8 cellular contexts compared by ENCODE assay signal in genomic region chr17:6473128-6473767, GRCh38. TPM values are rescaled to one million over a fixed set of nuclear protein-coding genes. Genes with fewer than 3 reads are reported as not detected.
DNase-seq lines count a peak whose midpoint lies in the region; ATAC-seq, FAIRE-seq and TF ChIP-seq lines count a peak whose summit lies in the region.

No MANE protein-coding gene starts in this region.

- H3K4me1 ChIP-seq in osteoblast (ENCODE audit: insufficient read depth, low read length) (peaks cover 11% of the 10 kb centered on the region), tibial artery (no peaks in the 10 kb centered on the region)

- no peaks in the 10 kb centered on the region for H3K9me3 Mint-ChIP-seq in CD4-positive, alpha-beta T cell

- no peak overlapping the region for H3K27ac ChIP-seq in CD4-positive, alpha-beta T cell (ENCODE audit: low read depth, low read length)
- H3K27ac ChIP-seq in RWPE1 (peak overlapping the region; percentile 81), osteoblast (ENCODE audit: low read depth, low read length) (no peak overlapping the region), tibial artery (no peak overlapping the region)

- H2AFZ ChIP-seq in osteoblast (ENCODE audit: low read length) = no peak overlapping the region

- H4K20me1 ChIP-seq in osteoblast (ENCODE audit: insufficient read depth, low read length) = no peaks in the 10 kb centered on the region

- no peaks in the 10 kb centered on the region for H3K27me3 ChIP-seq in CD4-positive, alpha-beta T cell (ENCODE audit: control insufficient read depth, insufficient read depth, low read length)
- no peaks in the 10 kb centered on the region for H3K27me3 ChIP-seq in osteoblast (ENCODE audit: insufficient read depth, low read length)
- no peaks in the 10 kb centered on the region for H3K27me3 ChIP-seq in tibial artery

- no peaks in the 10 kb centered on the region for H3K27me3 Mint-ChIP-seq in CD4-positive, alpha-beta T cell

- no peak overlapping the region for H3K4me3 Mint-ChIP-seq in CD4-positive, alpha-beta T cell

- ATAC-seq in CD4-positive, alpha-beta T cell (ENCODE audit: poor library complexity) = peak; percentile 71

- H3K4me3 ChIP-seq in osteoblast (ENCODE audit: insufficient read depth, low read length) (no peak overlapping the region), tibial artery (no peak overlapping the region)

- no peaks in the 10 kb centered on the region for H3K36me3 Mint-ChIP-seq in CD4-positive, alpha-beta T cell (ENCODE audit: low read depth)

- H3K79me2 ChIP-seq in osteoblast (ENCODE audit: insufficient read depth, low read length) = no peaks in the 10 kb centered on the region

- H3K9me3 ChIP-seq in CD4-positive, alpha-beta T cell (ENCODE audit: control insufficient read depth, low read length) = no peaks in the 10 kb centered on the region
- H3K9me3 ChIP-seq in osteoblast (ENCODE audit: low read depth, low read length) (no peaks in the 10 kb centered on the region), tibial artery (no peaks in the 10 kb centered on the region)

- FAIRE-seq in frontal cortex (lab: Jason Lieb, UNC) = no peak

- no peaks in the 10 kb centered on the region for H3K4me1 Mint-ChIP-seq in CD4-positive, alpha-beta T cell (ENCODE audit: low read depth)

- H3K27ac Mint-ChIP-seq in CD4-positive, alpha-beta T cell = no peak overlapping the region

- POLR2A ChIA-PET in CD4-positive, alpha-beta T cell (lab: Charles Lee) = interaction anchor here (1.0 to 1.3 kb wide), 2 partner anchors 168 to 178 kb away, joined by 3 read pairs; partner anchors contain the start of genes MED31 and TXNDC17
- POLR2A ChIA-PET in RWPE1 (lab: Yijun Ruan, JAX; ENCODE audit: low non-redundant PET) = no interaction called here

- H3K4me2 ChIP-seq in osteoblast (ENCODE audit: insufficient read depth, low read length) = no peak overlapping the region

- intact Hi-C loops in CD4-positive, alpha-beta T cell (cut with DNase I, micrococcal nuclease) = loop anchor here (2.0 to 10.0 kb wide), 4 partner anchors 169 to 532 kb away; partner anchors contain the start of genes KIAA0753 (in 1 of the 2) and TXNDC17 (in 1 of the 2)
- intact Hi-C loops in tibial artery (cut with DNase I; ENCODE audit: low total_unique reads) = no loop called here

- H3K36me3 ChIP-seq in osteoblast (ENCODE audit: insufficient read depth, low read length) (no peaks in the 10 kb centered on the region), tibial artery (no peaks in the 10 kb centered on the region)

- peak; percentile 38 to 73 (median 56) for DNase-seq in CD4-positive, alpha-beta T cell
- DNase-seq in HPDE6-E6E7 (ENCODE audit: extremely low spot score) = peak; percentile 76
- DNase-seq in RWPE1 (ENCODE audit: low spot score) = peak; percentile 81
- peak; percentile 84 for DNase-seq in activated effector memory CD4-positive, alpha-beta T cell treated with anti-CD3 and anti-CD28 coated beads, Interleukin-2, amount 50 U/mL, for 16 hours
- peak; percentile 77 to 90 for DNase-seq in frontal cortex (ENCODE audit: low spot score in 2 of 2)
- DNase-seq in osteoblast (ENCODE audit: insufficient read length, low spot score, missing footprints) = peak; percentile 99
- peak; percentile 62 to 77 for DNase-seq in tibial artery
- no peak for DNase-seq in cortex of kidney (lab: John Stamatoyannopoulos, UW)

- CTCF ChIA-PET in CD4-positive, alpha-beta T cell (lab: Charles Lee) = interaction anchor here (0.6 to 2.1 kb wide), 12 partner anchors 9 to 883 kb away, joined by 3 to 11 read pairs (median 4); no protein-coding TSS in a partner anchor
- CTCF ChIA-PET in RWPE1 (lab: Yijun Ruan, JAX) = interaction anchor here (0.6 to 3.0 kb wide), 22 partner anchors 9 to 1868 kb away, joined by 3 to 21 read pairs (median 4); partner anchors contain the start of gene DHX33

- peak; percentile 93 for TF ChIP-seq CTCF in CD4-positive, alpha-beta T cell (IDR thresholded peaks at IDR 0.05)
- TF ChIP-seq CTCF in RWPE1 (conservative IDR thresholded peaks at IDR 0.05; ENCODE audit: low read depth) (peak; percentile 95), osteoblast (IDR thresholded peaks at IDR 0.05; ENCODE audit: extremely low read depth, low read depth, low read length) (peak; percentile 93), tibial artery (IDR thresholded peaks at IDR 0.05) (peak; percentile 72 to 96)

RNA-seq across cellular contexts. Expression of gene PIMREG, which starts 29.0 kb away (rescaled TPM):
- total RNA-seq in CD4-positive, alpha-beta T cell = not detected
- total RNA-seq in frontal cortex (4.1 TPM), osteoblast (3.5 and 5.1 TPM in 2 replicates)

RNA-seq across cellular contexts. Expression of gene AIPL1, which starts 38.3 kb away (rescaled TPM):
- not detected for total RNA-seq in CD4-positive, alpha-beta T cell
- total RNA-seq in frontal cortex = not detected
- not detected in 2 replicates for total RNA-seq in osteoblast
